In the genomic region with DNA sequence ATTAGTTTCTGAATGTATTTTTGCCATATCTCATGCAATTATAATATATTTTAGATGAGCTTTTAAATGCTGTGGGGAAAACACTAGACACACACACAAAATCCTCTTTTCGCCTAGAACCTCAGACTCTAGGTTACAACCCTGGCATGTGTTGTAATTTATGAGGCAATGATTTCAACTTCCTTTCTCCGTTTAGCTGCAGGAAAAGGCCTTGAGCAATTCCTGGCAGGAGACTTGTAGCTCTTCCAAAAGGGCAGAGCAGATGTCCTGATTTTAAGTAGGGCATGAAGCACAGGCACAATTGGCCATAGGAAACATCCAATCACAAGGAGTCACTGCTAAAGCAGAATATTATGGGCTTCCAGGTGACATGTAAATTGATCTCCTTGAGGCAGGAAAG, we compare ENCODE assay signal across 7 cellular contexts.
DNase-seq lines count a peak whose midpoint lies in the region; ATAC-seq and TF ChIP-seq lines count a peak whose summit lies in the region.

No MANE protein-coding gene starts in this region.

- ATAC-seq in RWPE2 (ENCODE audit: low read depth): peak; percentile 71
- ATAC-seq in activated CD8-positive, alpha-beta T cell treated with anti-CD3 and anti-CD28 coated beads for 36 hours: no peak

- H3K27ac ChIP-seq in HL-60 (replicated peaks) (peak overlapping the region; percentile 28), RWPE2 (ENCODE audit: poor library complexity, severe bottlenecking) (peak overlapping the region; percentile 21), left ventricle myocardium inferior (replicated peaks) (peak overlapping the region; percentile 39), smooth muscle cell (ENCODE audit: low read depth) (peak overlapping the region; percentile 16)

- H3K4me3 ChIP-seq in HL-60 (replicated peaks; ENCODE audit: insufficient read depth, low read length) (no peak overlapping the region), RWPE2 (ENCODE audit: severe bottlenecking) (no peak overlapping the region), left ventricle myocardium inferior (no peak overlapping the region), smooth muscle cell (no peak overlapping the region)

- H2AFZ ChIP-seq in smooth muscle cell (ENCODE audit: low read depth): no peak overlapping the region

- no peaks in the 10 kb centered on the region for H3F3A ChIP-seq in smooth muscle cell (ENCODE audit: low read depth)

- H3K36me3 ChIP-seq in RWPE2 (ENCODE audit: low read depth) (no peaks in the 10 kb centered on the region), left ventricle myocardium inferior (no peaks in the 10 kb centered on the region), smooth muscle cell (ENCODE audit: low read depth) (no peaks in the 10 kb centered on the region)

- H3K9me3 Mint-ChIP-seq in activated T-cell treated with anti-CD3 and anti-CD28 coated beads, Interleukin-2, amount 50 U/mL, for 24 hours: no peaks in the 10 kb centered on the region
- H3K9me3 Mint-ChIP-seq in activated CD8-positive, alpha-beta T cell treated with anti-CD3 and anti-CD28 coated beads for 36 hours: no peaks in the 10 kb centered on the region

- no peaks in the 10 kb centered on the region for H3K4me1 Mint-ChIP-seq in activated T-cell treated with anti-CD3 and anti-CD28 coated beads, Interleukin-2, amount 50 U/mL, for 24 hours (ENCODE audit: low read depth)
- H3K4me1 Mint-ChIP-seq in activated CD8-positive, alpha-beta T cell treated with anti-CD3 and anti-CD28 coated beads for 36 hours (ENCODE audit: low read depth): no peaks in the 10 kb centered on the region

- H3K79me2 ChIP-seq in smooth muscle cell (ENCODE audit: low read depth): no peaks in the 10 kb centered on the region

- POLR2A ChIA-PET in activated CD8-positive, alpha-beta T cell treated with anti-CD3 and anti-CD28 coated beads for 36 hours (lab: Charles Lee): interaction anchor here (0.6 kb wide), 1 partner anchor 1294 kb away, joined by 3 read pairs; no protein-coding TSS in a partner anchor

- intact Hi-C loops in left ventricle myocardium inferior (cut with micrococcal nuclease): no loop called here
- intact Hi-C loops in activated CD8-positive, alpha-beta T cell treated with anti-CD3 and anti-CD28 coated beads for 36 hours (cut with micrococcal nuclease): no loop called here

- no peaks in the 10 kb centered on the region for H3K27me3 ChIP-seq in HL-60 (ENCODE audit: insufficient read depth, poor library complexity, severe bottlenecking)
- H3K27me3 ChIP-seq in RWPE2 (ENCODE audit: insufficient read depth, poor library complexity, severe bottlenecking): no peaks in the 10 kb centered on the region
- H3K27me3 ChIP-seq in left ventricle myocardium inferior (ENCODE audit: low read depth): no peaks in the 10 kb centered on the region
- no peaks in the 10 kb centered on the region for H3K27me3 ChIP-seq in smooth muscle cell (ENCODE audit: low read depth)

- no peaks in the 10 kb centered on the region for H3K36me3 Mint-ChIP-seq in activated T-cell treated with anti-CD3 and anti-CD28 coated beads, Interleukin-2, amount 50 U/mL, for 24 hours (ENCODE audit: low read depth)
- no peaks in the 10 kb centered on the region for H3K36me3 Mint-ChIP-seq in activated CD8-positive, alpha-beta T cell treated with anti-CD3 and anti-CD28 coated beads for 36 hours (ENCODE audit: low read depth)

- H4K20me1 ChIP-seq in smooth muscle cell (ENCODE audit: low read depth): no peaks in the 10 kb centered on the region

- peaks cover 12% of the 10 kb centered on the region for H3K4me1 ChIP-seq in RWPE2 (ENCODE audit: insufficient read depth, poor library complexity, severe bottlenecking)
- peaks cover 16% of the 10 kb centered on the region for H3K4me1 ChIP-seq in left ventricle myocardium inferior
- no peaks in the 10 kb centered on the region for H3K4me1 ChIP-seq in smooth muscle cell (ENCODE audit: low read depth)

- peaks cover 2% of the 10 kb centered on the region for H3K27me3 Mint-ChIP-seq in activated T-cell treated with anti-CD3 and anti-CD28 coated beads, Interleukin-2, amount 50 U/mL, for 24 hours
- H3K27me3 Mint-ChIP-seq in activated CD8-positive, alpha-beta T cell treated with anti-CD3 and anti-CD28 coated beads for 36 hours: no peaks in the 10 kb centered on the region

- no peak overlapping the region for H3K4me2 ChIP-seq in smooth muscle cell

- H3K27ac Mint-ChIP-seq in activated T-cell treated with anti-CD3 and anti-CD28 coated beads, Interleukin-2, amount 50 U/mL, for 24 hours: no peak overlapping the region
- no peak overlapping the region for H3K27ac Mint-ChIP-seq in activated CD8-positive, alpha-beta T cell treated with anti-CD3 and anti-CD28 coated beads for 36 hours

- TF ChIP-seq CTCF in HL-60 (IDR thresholded peaks at IDR 0.05; ENCODE audit: insufficient read depth, low read length): no peak
- no peak for TF ChIP-seq CTCF in RWPE2 (IDR thresholded peaks at IDR 0.05; ENCODE audit: poor library complexity, severe bottlenecking)
- TF ChIP-seq CTCF in left ventricle myocardium inferior (IDR thresholded peaks at IDR 0.05; ENCODE audit: borderline replicate concordance): no peak
- no peak for TF ChIP-seq CTCF in smooth muscle cell (IDR thresholded peaks at IDR 0.05; ENCODE audit: borderline replicate concordance, insufficient read depth, poor library complexity, severe bottlenecking)
- no peak for TF ChIP-seq CTCF in activated CD8-positive, alpha-beta T cell treated with anti-CD3 and anti-CD28 coated beads for 36 hours (IDR thresholded peaks at IDR 0.05)

- H3K4me3 Mint-ChIP-seq in activated T-cell treated with anti-CD3 and anti-CD28 coated beads, Interleukin-2, amount 50 U/mL, for 24 hours: no peak overlapping the region
- no peak overlapping the region for H3K4me3 Mint-ChIP-seq in activated CD8-positive, alpha-beta T cell treated with anti-CD3 and anti-CD28 coated beads for 36 hours

- H3K9ac ChIP-seq in smooth muscle cell (ENCODE audit: low read depth): no peak overlapping the region

- CTCF ChIA-PET in activated CD8-positive, alpha-beta T cell treated with anti-CD3 and anti-CD28 coated beads for 36 hours (lab: Charles Lee): no interaction called here

- no peaks in the 10 kb centered on the region for H3K9me3 ChIP-seq in RWPE2 (ENCODE audit: severe bottlenecking)
- peaks cover 2% of the 10 kb centered on the region for H3K9me3 ChIP-seq in left ventricle myocardium inferior (replicated peaks)
- H3K9me3 ChIP-seq in smooth muscle cell (replicated peaks; ENCODE audit: low read depth): no peaks in the 10 kb centered on the region

- peak; percentile 86 to 88 for DNase-seq in HL-60 (ENCODE audit: low read depth in 1 of 2, low spot score in 1 of 2)
- no peak for DNase-seq in RWPE2 (ENCODE audit: low spot score)
- no peak for DNase-seq in left ventricle myocardium inferior
- DNase-seq in smooth muscle cell (lab: John Stamatoyannopoulos, UW; ENCODE audit: unreplicated experiment): no peak
- DNase-seq in activated T-cell treated with anti-CD3 and anti-CD28 coated beads, Interleukin-2, amount 50 U/mL, for 24 hours: no peak
- no peak for DNase-seq in GOT3 (lab: John Stamatoyannopoulos, UW)
- no peak for DNase-seq in activated CD8-positive, alpha-beta T cell treated with anti-CD3 and anti-CD28 coated beads for 36 hours

- WGBS in smooth muscle cell (ENCODE audit: low lambda C conversion rate): 9% methylated on average over 2 of the region's 2 CpGs

Comparison
In these comparisons a context has a peak if more than half of its experiments do, and no peak if none do; other contexts are left out.
1. DNase-seq: peak in HL-60 (2 of 2); none in RWPE2 (single experiment), left ventricle myocardium inferior (single experiment), smooth muscle cell (single experiment), activated T-cell treated with anti-CD3 and anti-CD28 coated beads, Interleukin-2, amount 50 U/mL, for 24 hours (single experiment), GOT3 (single experiment) and activated CD8-positive, alpha-beta T cell treated with anti-CD3 and anti-CD28 coated beads for 36 hours (single experiment).
2. Peak in every context shown above with its lines, with median percentiles within 50 percentile points of each other: H3K27ac ChIP-seq.